In the genomic region with DNA sequence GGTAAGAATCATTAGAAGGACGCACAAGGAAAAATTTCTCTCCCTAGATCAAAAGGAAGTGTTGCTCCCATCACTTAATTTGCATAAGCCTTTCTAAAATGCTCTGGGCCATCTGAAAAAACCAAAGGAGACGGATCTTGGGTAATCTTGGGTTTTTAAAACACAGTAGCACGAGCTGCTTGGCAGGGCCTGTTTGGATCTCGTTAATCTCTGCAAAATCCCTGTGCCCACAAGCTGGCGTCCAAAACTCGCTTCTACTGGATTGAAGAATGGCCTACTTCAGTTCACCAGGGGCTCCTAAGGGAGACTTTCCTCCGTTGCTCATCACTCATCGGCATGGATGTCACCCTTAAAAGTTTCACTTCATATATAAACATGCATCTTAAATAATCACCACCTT, we compare ENCODE assay signal across 23 cellular contexts.
DNase-seq lines count a peak whose midpoint lies in the region; ATAC-seq and TF ChIP-seq lines count a peak whose summit lies in the region.
"Had no signal": no experiment of that assay in that cellular context is flagged by ENCODE, and none has a peak within 500 bp of the region (broad histone marks: within the 10 kb centered on the region; RNA-seq: fewer than 3 reads in every experiment).

No MANE protein-coding gene starts in this region.

- H3K9ac ChIP-seq in SK-N-MC (ENCODE audit: insufficient read length) = no peak overlapping the region

- peaks cover 26% of the 10 kb centered on the region for H3K36me3 Mint-ChIP-seq in endothelial cell (ENCODE audit: low read depth, unreplicated experiment)
- peaks cover 76% of the 10 kb centered on the region for H3K36me3 Mint-ChIP-seq in CD4-positive, alpha-beta T cell (ENCODE audit: low read depth)
- peaks cover 21% of the 10 kb centered on the region for H3K36me3 Mint-ChIP-seq in activated CD4-positive, alpha-beta T cell treated with anti-CD3 and anti-CD28 coated beads, Interleukin-2, amount 10 ng/mL, durations not matched to agents 24 days and 14 days (ENCODE audit: low read depth)

- H3K4me3 ChIP-seq in SK-N-MC = no peak overlapping the region
- H3K4me3 ChIP-seq: A549 had no signal

- intact Hi-C loops in posterior vena cava (cut with DNase I) = no loop called here
- intact Hi-C loops in CD4-positive, alpha-beta T cell (cut with DNase I, micrococcal nuclease) = no loop called here
- intact Hi-C loops in activated CD4-positive, alpha-beta T cell treated with anti-CD3 and anti-CD28 coated beads, Interleukin-2, amount 10 ng/mL, durations not matched to agents 24 days and 14 days (cut with micrococcal nuclease) = no loop called here

- no peaks in the 10 kb centered on the region for H3K9me3 ChIP-seq in SK-N-MC (ENCODE audit: low read depth, low read length)
- no peaks in the 10 kb centered on the region for H3K9me3 ChIP-seq in CD4-positive, alpha-beta T cell (ENCODE audit: control insufficient read depth, low read length)
- H3K9me3 ChIP-seq: A549, Caco-2 had no signal

- no peak for ATAC-seq in CD4-positive, alpha-beta T cell (ENCODE audit: poor library complexity)
- ATAC-seq: A549; CD8-positive, alpha-beta T cell had no signal

- H3K27ac Mint-ChIP-seq in endothelial cell (ENCODE audit: unreplicated experiment) = peak overlapping the region; percentile 83
- no peak overlapping the region for H3K27ac Mint-ChIP-seq in CD4-positive, alpha-beta T cell
- H3K27ac Mint-ChIP-seq in activated CD4-positive, alpha-beta T cell treated with anti-CD3 and anti-CD28 coated beads, Interleukin-2, amount 10 ng/mL, durations not matched to agents 24 days and 14 days = no peak overlapping the region
- H3K27ac Mint-ChIP-seq: CD8-positive, alpha-beta T cell had no signal

- H3K36me3 ChIP-seq in SK-N-MC (ENCODE audit: insufficient read depth, low read length) = peaks cover 46% of the 10 kb centered on the region

- H3K27me3 ChIP-seq in CD4-positive, alpha-beta T cell (ENCODE audit: control insufficient read depth, insufficient read depth, low read length) = no peaks in the 10 kb centered on the region

- TF ChIP-seq CTCF in endothelial cell (IDR thresholded peaks at IDR 0.05; ENCODE audit: unreplicated experiment) = no peak
- no peak for TF ChIP-seq CTCF in CD4-positive, alpha-beta T cell (IDR thresholded peaks at IDR 0.05)

- peak overlapping the region; percentile 40 for H3K4me3 Mint-ChIP-seq in endothelial cell (ENCODE audit: unreplicated experiment)
- no peak overlapping the region for H3K4me3 Mint-ChIP-seq in CD4-positive, alpha-beta T cell
- H3K4me3 Mint-ChIP-seq in activated CD4-positive, alpha-beta T cell treated with anti-CD3 and anti-CD28 coated beads, Interleukin-2, amount 10 ng/mL, durations not matched to agents 24 days and 14 days = no peak overlapping the region
- H3K4me3 Mint-ChIP-seq: CD8-positive, alpha-beta T cell had no signal

- H3K9me3 Mint-ChIP-seq in endothelial cell (ENCODE audit: unreplicated experiment) = no peaks in the 10 kb centered on the region
- H3K9me3 Mint-ChIP-seq in CD4-positive, alpha-beta T cell = no peaks in the 10 kb centered on the region
- no peaks in the 10 kb centered on the region for H3K9me3 Mint-ChIP-seq in activated CD4-positive, alpha-beta T cell treated with anti-CD3 and anti-CD28 coated beads, Interleukin-2, amount 10 ng/mL, durations not matched to agents 24 days and 14 days
- H3K9me3 Mint-ChIP-seq: CD8-positive, alpha-beta T cell had no signal

- peaks cover 7% of the 10 kb centered on the region for H3K27me3 Mint-ChIP-seq in endothelial cell (ENCODE audit: unreplicated experiment)
- no peaks in the 10 kb centered on the region for H3K27me3 Mint-ChIP-seq in CD4-positive, alpha-beta T cell
- H3K27me3 Mint-ChIP-seq in activated CD4-positive, alpha-beta T cell treated with anti-CD3 and anti-CD28 coated beads, Interleukin-2, amount 10 ng/mL, durations not matched to agents 24 days and 14 days = no peaks in the 10 kb centered on the region

- H3K4me1 Mint-ChIP-seq in endothelial cell (ENCODE audit: unreplicated experiment) = peaks cover 33% of the 10 kb centered on the region
- no peaks in the 10 kb centered on the region for H3K4me1 Mint-ChIP-seq in CD4-positive, alpha-beta T cell (ENCODE audit: low read depth)
- peaks cover 5% of the 10 kb centered on the region for H3K4me1 Mint-ChIP-seq in activated CD4-positive, alpha-beta T cell treated with anti-CD3 and anti-CD28 coated beads, Interleukin-2, amount 10 ng/mL, durations not matched to agents 24 days and 14 days

- POLR2A ChIA-PET in CD4-positive, alpha-beta T cell (lab: Charles Lee) = no interaction called here

- CTCF ChIA-PET in CD4-positive, alpha-beta T cell (lab: Charles Lee) = no interaction called here

- 0 out of 2 replicates have a peak overlapping the region, but pooled peaks have one; percentile 5 for H3K27ac ChIP-seq in SK-N-MC
- H3K27ac ChIP-seq in CD4-positive, alpha-beta T cell (ENCODE audit: low read depth, low read length) = no peak overlapping the region
- H3K27ac ChIP-seq: A549 had no signal

- DNase-seq in D341Med (ENCODE audit: low spot score) (peak; percentile 67), SK-N-MC (ENCODE audit: low read depth, low spot score) (no peak), endothelial cell (ENCODE audit: low spot score) (no peak), posterior vena cava (ENCODE audit: low spot score) (peak; percentile 44), HuH-7.5 (ENCODE audit: low spot score) (no peak)
- no peak for DNase-seq in CD4-positive, alpha-beta T cell
- DNase-seq in activated CD4-positive, alpha-beta T cell treated with anti-CD3 and anti-CD28 coated beads, Interleukin-2, amount 10 ng/mL, durations not matched to agents 24 days and 14 days = no peak
- DNase-seq: Caco-2; CD8-positive, alpha-beta T cell; DMS79 treated with DMSO at 0.1 percent for 48 hours; GF-D8; H7; KBM-7; MM.1S; NCI-H1417 treated with DMSO at 0.1 percent for 48 hours; NCI-H1694 treated with DMSO at 0.1 percent for 48 hours; NCI-H2081; NCI-H2227 treated with DMSO at 0.1 percent for 48 hours; NCI-H510A; NCI-H69; RPMI8226; SHP77 had no signal

Comparison
In these comparisons a context has a peak if more than half of its experiments do, and no peak if none do; other contexts are left out.
1. DNase-seq: peak in D341Med (single experiment) and posterior vena cava (single experiment); none in SK-N-MC (single experiment), endothelial cell (single experiment), CD4-positive, alpha-beta T cell (0 of 10), HuH-7.5 (single experiment) and activated CD4-positive, alpha-beta T cell treated with anti-CD3 and anti-CD28 coated beads, Interleukin-2, amount 10 ng/mL, durations not matched to agents 24 days and 14 days (single experiment).